Comparison of ENCODE assay signal across 8 cellular contexts in genomic region chr16:74666010-74666421, GRCh38. TPM values are rescaled to one million over a fixed set of nuclear protein-coding genes. Genes with fewer than 3 reads are reported as not detected.
DNase-seq lines count a peak whose midpoint lies in the region; ATAC-seq and TF ChIP-seq lines count a peak whose summit lies in the region.

No MANE protein-coding gene starts in this region.

- ATAC-seq in psoas muscle (no peak), esophagus mucosa (no peak)

- H3K36me3 ChIP-seq in SK-N-MC (ENCODE audit: insufficient read depth, low read length) (peaks cover 41% of the 10 kb centered on the region), psoas muscle (ENCODE audit: insufficient read depth in 1 of 2, low read depth in 1 of 2) (peaks cover 0 to 38% of the 10 kb centered on the region in 2 donors)

- WGBS in psoas muscle, 3 donors: 7 to 13% (median 11%) methylated on average over 8 of the region's 8 CpGs

- DNase-seq in SK-N-MC (ENCODE audit: low read depth, low spot score): no peak
- no peak for DNase-seq in fibroblast of the aortic adventitia (ENCODE audit: low read depth)
- no peak for DNase-seq in psoas muscle
- no peak for DNase-seq in RPMI8226
- DNase-seq in NCI-H748 (lab: John Stamatoyannopoulos, UW; ENCODE audit: unreplicated experiment): no peak
- no peak for DNase-seq in SIG-M5 treated with dmso at 0.1 percent for 504 hours (lab: John Stamatoyannopoulos, UW; ENCODE audit: unreplicated experiment)

- H3K4me1 ChIP-seq in psoas muscle: peaks cover 3% of the 10 kb centered on the region

- H3K27ac ChIP-seq in SK-N-MC (peak overlapping the region; percentile 84), psoas muscle (peak overlapping the region; percentile 85)

- peak overlapping the region; percentile 95 for H3K9ac ChIP-seq in SK-N-MC (ENCODE audit: insufficient read length)

- H3K4me3 ChIP-seq in GM08714 (ENCODE audit: low read length): peak overlapping the region; percentile 73
- H3K4me3 ChIP-seq in SK-N-MC: peak overlapping the region; percentile 87
- peak overlapping the region; percentile 98 for H3K4me3 ChIP-seq in fibroblast of the aortic adventitia (ENCODE audit: low read depth, low read length)
- peak overlapping the region; percentile 78 for H3K4me3 ChIP-seq in psoas muscle

- H3K27me3 ChIP-seq in psoas muscle (ENCODE audit: insufficient read depth in 3 of 3, low read length in 2 of 3): no peaks in the 10 kb centered on the region

- no peak for TF ChIP-seq CTCF in fibroblast of the aortic adventitia (IDR thresholded peaks at IDR 0.05; ENCODE audit: insufficient read depth, low read length)
- no peak for TF ChIP-seq CTCF in psoas muscle (IDR thresholded peaks at IDR 0.05)

- no peaks in the 10 kb centered on the region for H3K9me3 ChIP-seq in SK-N-MC (ENCODE audit: low read depth, low read length)
- no peaks in the 10 kb centered on the region for H3K9me3 ChIP-seq in psoas muscle

- intact Hi-C loops in psoas muscle (cut with DNase I): loop anchor here in 1 of 2 donors (10.0 kb wide), 1 partner anchor 61 kb away; the partner anchor contains the start of gene GLG1

RNA-seq across cellular contexts. Expression of gene RFWD3, which starts 0.7 kb away (rescaled TPM):
- total RNA-seq in fibroblast of the aortic adventitia (ENCODE audit: low replicate concordance): 10.7 and 41.2 TPM in 2 replicates
- total RNA-seq in psoas muscle: 1 to 10 TPM; 4.0 to 8.2 (median 7.2) TPM
- 1 to 10 TPM; 2.6 to 3.9 (median 3.3) TPM for polyA plus RNA-seq in psoas muscle
- total RNA-seq in esophagus mucosa: 23.9 TPM

RNA-seq across cellular contexts. Expression of gene MLKL, which starts 34.6 kb away (rescaled TPM):
- total RNA-seq in fibroblast of the aortic adventitia (ENCODE audit: low replicate concordance) (6.3 and 10.8 TPM in 2 replicates), psoas muscle (1 to 10 TPM; 1.9 to 2.8 (median 2.2) TPM), esophagus mucosa (12.4 TPM)
- polyA plus RNA-seq in psoas muscle: 1 to 10 TPM in 2 of 3 donors, under 1 TPM in 1; 0.56 to 3.4 (median 1.4) TPM

RNA-seq across cellular contexts. Expression of gene GLG1, which starts 59.1 kb away (rescaled TPM):
- 119 and 188 TPM in 2 replicates for total RNA-seq in fibroblast of the aortic adventitia (ENCODE audit: low replicate concordance)
- total RNA-seq in psoas muscle: 100 to 1,000 TPM in 1 of 4 donors, 10 to 100 TPM in 3; 60.1 to 107 (median 76.5) TPM
- 10 to 100 TPM; 19.7 to 57.6 (median 24.6) TPM for polyA plus RNA-seq in psoas muscle
- total RNA-seq in esophagus mucosa: 54.6 TPM
